In genomic region chr1:28653870-28654269, GRCh38 we compare ENCODE assay signal across 12 cellular contexts. TPM values are rescaled to one million over a fixed set of nuclear protein-coding genes. Genes with fewer than 3 reads are reported as not detected.
DNase-seq lines count a peak whose midpoint lies in the region; ATAC-seq, FAIRE-seq and TF ChIP-seq lines count a peak whose summit lies in the region.
"Not testable (repeated sequence)": the region's sequence is repeated elsewhere in the genome, so short reads cannot be mapped to it uniquely, and the experiment has no call there.
"Had no signal": no experiment of that assay in that cellular context is flagged by ENCODE, and none has a peak within 500 bp of the region (broad histone marks: within the 10 kb centered on the region; RNA-seq: fewer than 3 reads in every experiment).

No MANE protein-coding gene starts in this region.

- not testable (repeated sequence) for H3K4me2 ChIP-seq in PC-3 (ENCODE audit: low read length); endothelial cell of umbilical vein (ENCODE audit: insufficient read depth, low read length)

- not testable (repeated sequence) for H3K27ac ChIP-seq in PC-3 (ENCODE audit: low read length); endothelial cell of umbilical vein (ENCODE audit: insufficient read depth, low read depth, low read length); kidney (ENCODE audit: low read depth in 2 of 2, low read length in 2 of 2)

- in situ Hi-C loops in ACHN (cut with HindIII; ENCODE audit: low pct_ligation_motif_present, low pct_unique_long_range_greater_than_20kb, low sequenced_read_pairs), result not testable (repeated sequence)

- TF ChIP-seq POLR2A in endothelial cell of umbilical vein (IDR thresholded peaks at IDR 0.05; ENCODE audit: low read depth, low read length), result not testable (repeated sequence)

- not testable (repeated sequence) for H3K9me2 ChIP-seq in PC-3 (replicated peaks; ENCODE audit: low read length)

- not testable (repeated sequence) for H3K9me3 ChIP-seq in PC-3 (ENCODE audit: low read length); endothelial cell of umbilical vein (replicated peaks; ENCODE audit: control insufficient read depth, insufficient read depth, low read length); kidney (ENCODE audit: control insufficient read depth in 1 of 2, low read length in 2 of 2)

- H4K20me1 ChIP-seq in PC-3 (ENCODE audit: low read length); endothelial cell of umbilical vein (replicated peaks; ENCODE audit: control insufficient read depth, extremely low read depth, insufficient read depth, low read length): not testable (repeated sequence)

- CTCF ChIA-PET in PC-3 (lab: Charles Lee), result interaction anchor here (0.7 kb wide), 1 partner anchor 13 kb away, joined by 5 read pairs; no protein-coding TSS in a partner anchor
- CTCF ChIA-PET in activated naive CD4-positive, alpha-beta T cell treated with anti-CD3 and anti-CD28 coated beads, Interleukin-2, amount 10 ng/mL, durations not matched to agents 7 days and 5 days (lab: Charles Lee); endothelial cell of umbilical vein (lab: Charles Lee): not testable (repeated sequence)

- not testable (repeated sequence) for H3K27me3 ChIP-seq in PC-3 (ENCODE audit: low read length); endothelial cell of umbilical vein (ENCODE audit: control insufficient read depth in 2 of 2, insufficient read depth in 2 of 2, low read length in 2 of 2)

- H3K27ac Mint-ChIP-seq in activated naive CD4-positive, alpha-beta T cell treated with anti-CD3 and anti-CD28 coated beads, Interleukin-2, amount 10 ng/mL, durations not matched to agents 7 days and 5 days; osteocyte (ENCODE audit: unreplicated experiment): not testable (repeated sequence)

- not testable (repeated sequence) for TF ChIP-seq CTCF in PC-3 (conservative IDR thresholded peaks at IDR 0.05; ENCODE audit: low read depth, low read length)
- TF ChIP-seq CTCF in endothelial cell of umbilical vein (IDR thresholded peaks at IDR 0.05; ENCODE audit: extremely low read depth in 1 of 2, insufficient read depth in 1 of 2, low read depth in 1 of 2, low read length in 2 of 2) (peak in 1 of 2 donors; percentile 39), kidney (IDR thresholded peaks at IDR 0.05; ENCODE audit: borderline replicate concordance, extremely low read depth, insufficient read depth) (peak; percentile 31), osteocyte (IDR thresholded peaks at IDR 0.05) (peak; percentile 40)

- H3K9me3 Mint-ChIP-seq in activated naive CD4-positive, alpha-beta T cell treated with anti-CD3 and anti-CD28 coated beads, Interleukin-2, amount 10 ng/mL, durations not matched to agents 7 days and 5 days; osteocyte (ENCODE audit: unreplicated experiment): not testable (repeated sequence)

- H3K4me3 Mint-ChIP-seq in activated naive CD4-positive, alpha-beta T cell treated with anti-CD3 and anti-CD28 coated beads, Interleukin-2, amount 10 ng/mL, durations not matched to agents 7 days and 5 days; osteocyte (ENCODE audit: unreplicated experiment): not testable (repeated sequence)

- H3K4me1 Mint-ChIP-seq in activated naive CD4-positive, alpha-beta T cell treated with anti-CD3 and anti-CD28 coated beads, Interleukin-2, amount 10 ng/mL, durations not matched to agents 7 days and 5 days; osteocyte (ENCODE audit: unreplicated experiment): not testable (repeated sequence)

- H3K4me1 ChIP-seq in PC-3 (ENCODE audit: insufficient read depth, low read length); endothelial cell of umbilical vein (ENCODE audit: control insufficient read depth, extremely low read depth, insufficient read depth, low read length); kidney (ENCODE audit: control insufficient read depth in 1 of 2, insufficient read depth in 1 of 2, low read depth in 1 of 2, low read length in 2 of 2): not testable (repeated sequence)

- POLR2A ChIA-PET in PC-3 (lab: Charles Lee; ENCODE audit: unreplicated experiment); endothelial cell of umbilical vein (lab: Charles Lee): not testable (repeated sequence)

- not testable (repeated sequence) for H2AFZ ChIP-seq in PC-3 (ENCODE audit: low read length); endothelial cell of umbilical vein (ENCODE audit: low read depth, low read length)

- intact Hi-C loops in PC-3 (cut with micrococcal nuclease); endothelial cell of umbilical vein (cut with micrococcal nuclease); kidney (cut with DNase I): not testable (repeated sequence)

- H3K36me3 ChIP-seq in PC-3 (ENCODE audit: low read depth, low read length); endothelial cell of umbilical vein (ENCODE audit: control insufficient read depth in 2 of 2, extremely low read depth in 1 of 2, insufficient read depth in 2 of 2, low read length in 2 of 2); kidney (ENCODE audit: control insufficient read depth in 1 of 2, insufficient read depth in 2 of 2, low read length in 2 of 2): not testable (repeated sequence)

- H3F3A ChIP-seq in PC-3 (ENCODE audit: low read length, unreplicated experiment), result not testable (repeated sequence)

- DNase-seq in ACHN (peak; percentile 54), ELR (ENCODE audit: low read depth) (peak; percentile 62), LHCN-M2 (ENCODE audit: low read depth) (peak; percentile 33), PC-3 (peak; percentile 57), endothelial cell of umbilical vein (ENCODE audit: low read depth, low spot score) (peak; percentile 42)
- peak; percentile 29 for DNase-seq in activated naive CD4-positive, alpha-beta T cell treated with anti-CD3 and anti-CD28 coated beads, Interleukin-2, amount 10 ng/mL, durations not matched to agents 7 days and 5 days
- not testable (repeated sequence) for DNase-seq in kidney; osteocyte (ENCODE audit: extremely low spot score, unreplicated experiment)

- H3K4me3 ChIP-seq in PC-3 (ENCODE audit: low read length); endothelial cell of umbilical vein (replicated peaks in 1 of 3; ENCODE audit: insufficient read depth in 1 of 3, low read depth in 1 of 3, low read length in 3 of 3); kidney (ENCODE audit: low read length in 2 of 2): not testable (repeated sequence)

- H3K27me3 Mint-ChIP-seq in activated naive CD4-positive, alpha-beta T cell treated with anti-CD3 and anti-CD28 coated beads, Interleukin-2, amount 10 ng/mL, durations not matched to agents 7 days and 5 days; osteocyte (ENCODE audit: unreplicated experiment): not testable (repeated sequence)

- not testable (repeated sequence) for H3K9ac ChIP-seq in PC-3 (ENCODE audit: low read length); endothelial cell of umbilical vein (replicated peaks; ENCODE audit: extremely low read depth, insufficient read depth, low read length); kidney (ENCODE audit: low read length in 2 of 2)

- dilution Hi-C loops in endothelial cell of umbilical vein (cut with MboI; ENCODE audit: extremely low pct_ligation_motif_present, low sequenced_read_pairs), result not testable (repeated sequence)

- ATAC-seq in PC-3, result peak; percentile 47; the same call in 1 of the 2 replicates

- peak; percentile 83 for FAIRE-seq in endothelial cell of umbilical vein (lab: Jason Lieb, UNC)
- not testable (repeated sequence) for FAIRE-seq in kidney (lab: Jason Lieb, UNC)

- H3K9me1 ChIP-seq in endothelial cell of umbilical vein (replicated peaks; ENCODE audit: control insufficient read depth, extremely low read depth, insufficient read depth, low read length), result not testable (repeated sequence)

- not testable (repeated sequence) for BruUV-seq in PC-3 (replicated peaks; lab: Mats Ljungman, UMichigan); endothelial cell of umbilical vein (replicated peaks; lab: Mats Ljungman, UMichigan)

- H3K79me2 ChIP-seq in PC-3 (ENCODE audit: low read length); endothelial cell of umbilical vein (ENCODE audit: control insufficient read depth, insufficient read depth, low read length): not testable (repeated sequence)

- H3K36me3 Mint-ChIP-seq in activated naive CD4-positive, alpha-beta T cell treated with anti-CD3 and anti-CD28 coated beads, Interleukin-2, amount 10 ng/mL, durations not matched to agents 7 days and 5 days; osteocyte (ENCODE audit: unreplicated experiment): not testable (repeated sequence)

RNA-seq across cellular contexts. Expression of gene RNU11, which starts 5.5 kb away (rescaled TPM):
- total RNA-seq in LHCN-M2 (2014; rRNA removed) (not detected in 2 replicates), PC-3 (2014; rRNA removed) (not detected in 2 replicates), endothelial cell of umbilical vein (not detected in 2 replicates), kidney (not detected), osteocyte (not detected in 2 replicates)
- polyA plus RNA-seq in LHCN-M2 (2012), result not detected
- polyA plus RNA-seq in endothelial cell of umbilical vein (not detected in 2 replicates), kidney (ENCODE audit: insufficient read depth, low read depth, low replicate concordance) (not detected)
- not detected in 2 replicates for polyA plus RNA-seq in endothelial cell of umbilical vein (2011; cell fraction: cytosol; rRNA removed)
- not detected in 2 replicates for polyA plus RNA-seq in endothelial cell of umbilical vein (2011; cell fraction: nucleus; rRNA removed)
- not detected in 2 replicates for polyA plus RNA-seq in endothelial cell of umbilical vein (2012)
- polyA minus RNA-seq in endothelial cell of umbilical vein, result not detected in 2 replicates
- polyA minus RNA-seq in endothelial cell of umbilical vein (2011; cell fraction: cytosol; rRNA and poly(A)+ RNA removed), result 5,299 TPM
- not detected in 2 replicates for polyA minus RNA-seq in endothelial cell of umbilical vein (2011; cell fraction: nucleus; rRNA and poly(A)+ RNA removed)
- total RNA-seq: activated CD8-positive, alpha-beta memory T cell treated with anti-CD3 and anti-CD28 coated beads, Interleukin-2, amount 10 ng/mL, durations not matched to agents 7 days and 5 days; cardiac septum; ovary; subcutaneous adipose tissue had no signal
- polyA plus RNA-seq: ovary had no signal

RNA-seq across cellular contexts. Expression of gene TAF12, which starts 11.0 kb away (rescaled TPM):
- 32.5 and 43.7 TPM in 2 replicates for total RNA-seq in LHCN-M2 (2014; rRNA removed)
- polyA plus RNA-seq in LHCN-M2 (2012), result 34.1 TPM
- total RNA-seq in PC-3 (2014; rRNA removed), result 33.0 and 44.1 TPM in 2 replicates
- total RNA-seq in endothelial cell of umbilical vein, result 15.3 and 18.2 TPM in 2 replicates
- polyA plus RNA-seq in endothelial cell of umbilical vein, result 13.9 and 17.7 TPM in 2 replicates
- 26.9 and 27.6 TPM in 2 replicates for polyA plus RNA-seq in endothelial cell of umbilical vein (2011; cell fraction: cytosol; rRNA removed)
- polyA plus RNA-seq in endothelial cell of umbilical vein (2011; cell fraction: nucleus; rRNA removed), result 10.9 and 12.7 TPM in 2 replicates
- 17.2 and 28.7 TPM in 2 replicates for polyA plus RNA-seq in endothelial cell of umbilical vein (2012)
- 7.8 and 18.1 TPM in 2 replicates for polyA minus RNA-seq in endothelial cell of umbilical vein
- 7.4 TPM for polyA minus RNA-seq in endothelial cell of umbilical vein (2011; cell fraction: cytosol; rRNA and poly(A)+ RNA removed)
- 2.5 and 4.8 TPM in 2 replicates for polyA minus RNA-seq in endothelial cell of umbilical vein (2011; cell fraction: nucleus; rRNA and poly(A)+ RNA removed)
- 15.0 TPM for total RNA-seq in kidney
- polyA plus RNA-seq in kidney (ENCODE audit: insufficient read depth, low read depth, low replicate concordance), result 22.8 TPM
- total RNA-seq in osteocyte, result 21.7 and 22.6 TPM in 2 replicates

RNA-seq across cellular contexts. Expression of gene GMEB1, which starts 14.7 kb away (rescaled TPM):
- total RNA-seq in LHCN-M2 (2014; rRNA removed), result 8.5 and 8.7 TPM in 2 replicates
- 6.8 TPM for polyA plus RNA-seq in LHCN-M2 (2012)
- total RNA-seq in PC-3 (2014; rRNA removed), result 5.2 and 10.8 TPM in 2 replicates
- total RNA-seq in endothelial cell of umbilical vein, result 14.5 and 16.0 TPM in 2 replicates
- polyA plus RNA-seq in endothelial cell of umbilical vein, result 6.8 and 8.1 TPM in 2 replicates
- polyA plus RNA-seq in endothelial cell of umbilical vein (2011; cell fraction: cytosol; rRNA removed), result 8.2 and 9.5 TPM in 2 replicates
- 10.2 and 12.1 TPM in 2 replicates for polyA plus RNA-seq in endothelial cell of umbilical vein (2011; cell fraction: nucleus; rRNA removed)
- 6.8 and 10.4 TPM in 2 replicates for polyA plus RNA-seq in endothelial cell of umbilical vein (2012)
- polyA minus RNA-seq in endothelial cell of umbilical vein, result 11.9 and 16.3 TPM in 2 replicates
- polyA minus RNA-seq in endothelial cell of umbilical vein (2011; cell fraction: cytosol; rRNA and poly(A)+ RNA removed), result 7.0 TPM
- 5.2 and 6.5 TPM in 2 replicates for polyA minus RNA-seq in endothelial cell of umbilical vein (2011; cell fraction: nucleus; rRNA and poly(A)+ RNA removed)
- total RNA-seq in kidney, result 14.9 TPM
- polyA plus RNA-seq in kidney (ENCODE audit: insufficient read depth, low read depth, low replicate concordance), result 4.0 TPM
- 17.1 and 17.9 TPM in 2 replicates for total RNA-seq in osteocyte
